In genomic region chr15:36501063-36501678, GRCh38 we compare ENCODE assay signal across 8 cellular contexts.
DNase-seq lines count a peak whose midpoint lies in the region; ATAC-seq and TF ChIP-seq lines count a peak whose summit lies in the region.

No MANE protein-coding gene starts in this region.

- no peak for TF ChIP-seq POLR2A in uterus (IDR thresholded peaks at IDR 0.05)

- H3K27ac ChIP-seq in PC-3 (ENCODE audit: low read length), result no peak overlapping the region
- no peak overlapping the region for H3K27ac ChIP-seq in coronary artery
- no peak overlapping the region for H3K27ac ChIP-seq in liver (ENCODE audit: low read depth in 1 of 2, low read length in 2 of 2)
- H3K27ac ChIP-seq in uterus, result peak overlapping the region; percentile 3 to 24

- TF ChIP-seq CTCF in PC-3 (conservative IDR thresholded peaks at IDR 0.05; ENCODE audit: low read depth, low read length), result peak; percentile 95
- TF ChIP-seq CTCF in coronary artery (IDR thresholded peaks at IDR 0.05), result peak; percentile 57
- peak; percentile 74 for TF ChIP-seq CTCF in liver (IDR thresholded peaks at IDR 0.05; ENCODE audit: low read depth, low read length, missing input control)
- peak; percentile 53 to 71 (median 59) for TF ChIP-seq CTCF in uterus (IDR thresholded peaks at IDR 0.05)

- WGBS in liver, result 26% methylated on average over 5 of the region's 5 CpGs

- peak overlapping the region; percentile 29 for H2AFZ ChIP-seq in PC-3 (ENCODE audit: low read length)

- CTCF ChIA-PET in PC-3 (lab: Charles Lee), result interaction anchor here (0.6 to 0.7 kb wide), 2 partner anchors 66 to 69 kb away, joined by 3 to 5 read pairs; no protein-coding TSS in a partner anchor

- no peaks in the 10 kb centered on the region for H3K79me2 ChIP-seq in PC-3 (ENCODE audit: low read length)

- H3K9me3 ChIP-seq in PC-3 (ENCODE audit: low read length) (no peaks in the 10 kb centered on the region), liver (ENCODE audit: control insufficient read depth in 4 of 4, low read length in 3 of 4) (no peaks in the 10 kb centered on the region), uterus (no peaks in the 10 kb centered on the region)

- H3K4me2 ChIP-seq in PC-3 (ENCODE audit: low read length), result peak overlapping the region; percentile 37

- H3K36me3 ChIP-seq in PC-3 (ENCODE audit: low read depth, low read length) (no peaks in the 10 kb centered on the region), liver (ENCODE audit: control insufficient read depth in 4 of 4, insufficient read depth in 3 of 4, low read depth in 1 of 4, low read length in 3 of 4) (no peaks in the 10 kb centered on the region), uterus (no peaks in the 10 kb centered on the region)

- H3K4me1 ChIP-seq in PC-3 (ENCODE audit: insufficient read depth, low read length) (peaks cover 39% of the 10 kb centered on the region), liver (ENCODE audit: control insufficient read depth in 4 of 4, insufficient read depth in 4 of 4, low read length in 3 of 4) (peaks cover 2 to 9% (median 3%) of the 10 kb centered on the region in 4 donors), uterus (peaks cover 0 to 3% of the 10 kb centered on the region in 2 donors)

- ATAC-seq in GM21723 (IDR thresholded peaks at IDR 0.05; ENCODE audit: unreplicated experiment) (peak; percentile 76), PC-3 (peak; percentile 95)

- TF ChIP-seq RAD21 in liver (IDR thresholded peaks at IDR 0.05), result peak; percentile 93 to 97

- H3K4me3 ChIP-seq in PC-3 (ENCODE audit: low read length) (no peak overlapping the region), coronary artery (no peak overlapping the region), liver (ENCODE audit: low read depth in 1 of 3, low read length in 3 of 3) (no peak overlapping the region), uterus (no peak overlapping the region)

- no TSS peak for BruUV-seq in PC-3 (replicated peaks; lab: Mats Ljungman, UMichigan)

- H3K9ac ChIP-seq in PC-3 (ENCODE audit: low read length) (no peak overlapping the region), liver (ENCODE audit: low read depth in 1 of 2, low read length in 2 of 2) (peak overlapping the region in 1 of 2 donors; percentile 23)

- no peaks in the 10 kb centered on the region for H3F3A ChIP-seq in PC-3 (ENCODE audit: low read length, unreplicated experiment)

- H3K9me2 ChIP-seq in PC-3 (replicated peaks; ENCODE audit: low read length), result no peaks in the 10 kb centered on the region

- peak; percentile 78 for DNase-seq in ELR (ENCODE audit: low read depth)
- DNase-seq in LHCN-M2 (ENCODE audit: low read depth), result peak; percentile 83
- peak; percentile 87 for DNase-seq in PC-3
- no peak for DNase-seq in coronary artery (ENCODE audit: low spot score)
- peak in 1 of 2 donors; percentile 29 for DNase-seq in uterus
- DNase-seq in activated CD4-positive, alpha-beta T cell treated with anti-CD3 and anti-CD28 coated beads, Interleukin-2, amount 50 U/mL, for 1 hour, result no peak

- intact Hi-C loops in PC-3 (cut with micrococcal nuclease), result loop anchor here (1.0 to 10.0 kb wide), 8 partner anchors 91 to 1381 kb away; partner anchors contain the start of gene MEIS2
- intact Hi-C loops in uterus (cut with DNase I; ENCODE audit: low total_unique reads), result no loop called here

- POLR2A ChIA-PET in PC-3 (lab: Charles Lee; ENCODE audit: unreplicated experiment), result interaction anchor here (0.5 kb wide), 1 partner anchor 139 kb away, joined by 3 read pairs; no protein-coding TSS in a partner anchor

- H3K27me3 ChIP-seq in PC-3 (ENCODE audit: low read length), result no peaks in the 10 kb centered on the region
- no peaks in the 10 kb centered on the region for H3K27me3 ChIP-seq in liver (ENCODE audit: control insufficient read depth in 4 of 4, insufficient read depth in 4 of 4, low read length in 3 of 4)
- H3K27me3 ChIP-seq in uterus, result no peaks in the 10 kb centered on the region

- H4K20me1 ChIP-seq in PC-3 (ENCODE audit: low read length), result no peaks in the 10 kb centered on the region

TF ChIP-seq in liver, 16 proteins besides CTCF, POLR2A, EP300 and RAD21:
- TF ChIP-seq TAF1 (conservative IDR thresholded peaks at IDR 0.05), result no peak
- no peak for TF ChIP-seq NR2F2 (IDR thresholded peaks at IDR 0.05)
- TF ChIP-seq GABPA (IDR thresholded peaks at IDR 0.05 in 1 of 2, conservative IDR thresholded peaks at IDR 0.05 in 1 of 2), result no peak
- no peak for TF ChIP-seq MAX (IDR thresholded peaks at IDR 0.05)
- TF ChIP-seq EGR1 (IDR thresholded peaks at IDR 0.05; ENCODE audit: low read depth in 2 of 2), result no peak
- no peak for TF ChIP-seq ZBTB33 (IDR thresholded peaks at IDR 0.05)
- no peak for TF ChIP-seq FOXA2 (IDR thresholded peaks at IDR 0.05)
- TF ChIP-seq FOXA1 (IDR thresholded peaks at IDR 0.05), result no peak
- TF ChIP-seq HNF4G (IDR thresholded peaks at IDR 0.05), result no peak
- no peak for TF ChIP-seq SP1 (IDR thresholded peaks at IDR 0.05)
- no peak for TF ChIP-seq ATF3 (IDR thresholded peaks at IDR 0.05)
- TF ChIP-seq REST (IDR thresholded peaks at IDR 0.05), result no peak
- no peak for TF ChIP-seq HNF4A (conservative IDR thresholded peaks at IDR 0.05)
- no peak for TF ChIP-seq YY1 (IDR thresholded peaks at IDR 0.05)

Comparison
In these comparisons a context has a peak if more than half of its experiments do, and no peak if none do; other contexts are left out.
1. DNase-seq: peak in ELR (single experiment), LHCN-M2 (single experiment) and PC-3 (single experiment); none in coronary artery (single experiment) and activated CD4-positive, alpha-beta T cell treated with anti-CD3 and anti-CD28 coated beads, Interleukin-2, amount 50 U/mL, for 1 hour (single experiment).
2. H3K27ac ChIP-seq: peak in uterus (2 of 2); none in PC-3 (single experiment), coronary artery (0 of 2) and liver (0 of 2).
3. Peak in every context shown above with its lines, with median percentiles within 50 percentile points of each other: CTCF ChIP-seq.